2 cellular contexts compared by ENCODE assay signal in the genomic region with DNA sequence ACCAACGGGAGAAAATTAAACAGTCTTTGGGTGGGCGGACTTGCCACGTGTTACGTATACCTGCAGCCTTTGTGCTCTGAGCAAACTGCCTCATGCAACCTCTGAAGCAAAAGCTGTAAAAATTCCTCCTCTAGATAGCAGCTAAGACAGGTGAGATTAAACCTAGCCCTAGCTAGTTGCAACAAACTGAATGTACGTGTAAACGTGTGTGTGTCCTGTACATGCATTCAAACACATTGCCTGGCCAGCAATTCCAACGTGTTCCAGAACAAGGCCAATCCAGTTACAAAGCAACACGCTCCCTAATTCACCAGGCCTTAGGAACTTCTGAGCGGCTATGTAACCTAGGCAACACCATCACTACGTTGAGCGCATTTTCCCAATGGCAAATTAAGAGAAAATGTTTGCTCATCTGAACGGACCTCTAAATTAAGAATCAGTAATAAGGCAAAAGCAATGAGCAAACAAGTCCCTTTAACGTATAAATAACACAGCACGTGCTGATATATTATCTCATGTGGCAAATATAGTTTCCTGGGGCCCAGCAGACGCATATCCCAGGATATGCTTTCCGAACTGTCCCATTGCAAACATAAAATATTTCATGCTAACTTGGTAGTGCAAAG.
TF ChIP-seq lines count a peak whose summit lies in the region.

No MANE protein-coding gene starts in this region.

TF ChIP-seq in A549, 52 proteins besides CTCF, POLR2A, EP300 and RAD21:
- TF ChIP-seq MAZ (IDR thresholded peaks at IDR 0.05; ENCODE audit: borderline replicate concordance, low read depth, low read length) (no peak), NR3C1 (IDR thresholded peaks at IDR 0.05) (no peak), PHF8 (IDR thresholded peaks at IDR 0.05; ENCODE audit: borderline replicate concordance, low read depth) (no peak), ZNF302 (CRISPR knock-in tag; IDR thresholded peaks at IDR 0.05) (no peak), TFCP2L1 (CRISPR knock-in tag; IDR thresholded peaks at IDR 0.05) (no peak), ZFP36 (IDR thresholded peaks at IDR 0.05; ENCODE audit: borderline replicate concordance, partially characterized antibody) (no peak), BHLHE40 (IDR thresholded peaks at IDR 0.05; ENCODE audit: low read depth, low read length) (no peak), KDM1A (IDR thresholded peaks at IDR 0.05; ENCODE audit: low read depth) (no peak), HOXA7 (CRISPR knock-in tag; IDR thresholded peaks at IDR 0.05) (no peak), NFE2L2 (conservative IDR thresholded peaks at IDR 0.05; ENCODE audit: low read length) (no peak), JUN (IDR thresholded peaks at IDR 0.05) (no peak), HOXB13 (CRISPR knock-in tag; IDR thresholded peaks at IDR 0.05; ENCODE audit: low read depth) (no peak), NPAS2 (CRISPR knock-in tag; IDR thresholded peaks at IDR 0.05; ENCODE audit: borderline replicate concordance) (no peak), ZC3H11A (IDR thresholded peaks at IDR 0.05) (no peak), MAFK (IDR thresholded peaks at IDR 0.05; ENCODE audit: partially characterized antibody) (no peak)
- TF ChIP-seq, protein P1, sequence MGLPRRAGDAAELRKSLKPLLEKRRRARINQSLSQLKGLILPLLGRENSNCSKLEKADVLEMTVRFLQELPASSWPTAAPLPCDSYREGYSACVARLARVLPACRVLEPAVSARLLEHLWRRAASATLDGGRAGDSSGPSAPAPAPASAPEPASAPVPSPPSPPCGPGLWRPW (IDR thresholded peaks at IDR 0.05): no peak
- TF ChIP-seq, protein P2, sequence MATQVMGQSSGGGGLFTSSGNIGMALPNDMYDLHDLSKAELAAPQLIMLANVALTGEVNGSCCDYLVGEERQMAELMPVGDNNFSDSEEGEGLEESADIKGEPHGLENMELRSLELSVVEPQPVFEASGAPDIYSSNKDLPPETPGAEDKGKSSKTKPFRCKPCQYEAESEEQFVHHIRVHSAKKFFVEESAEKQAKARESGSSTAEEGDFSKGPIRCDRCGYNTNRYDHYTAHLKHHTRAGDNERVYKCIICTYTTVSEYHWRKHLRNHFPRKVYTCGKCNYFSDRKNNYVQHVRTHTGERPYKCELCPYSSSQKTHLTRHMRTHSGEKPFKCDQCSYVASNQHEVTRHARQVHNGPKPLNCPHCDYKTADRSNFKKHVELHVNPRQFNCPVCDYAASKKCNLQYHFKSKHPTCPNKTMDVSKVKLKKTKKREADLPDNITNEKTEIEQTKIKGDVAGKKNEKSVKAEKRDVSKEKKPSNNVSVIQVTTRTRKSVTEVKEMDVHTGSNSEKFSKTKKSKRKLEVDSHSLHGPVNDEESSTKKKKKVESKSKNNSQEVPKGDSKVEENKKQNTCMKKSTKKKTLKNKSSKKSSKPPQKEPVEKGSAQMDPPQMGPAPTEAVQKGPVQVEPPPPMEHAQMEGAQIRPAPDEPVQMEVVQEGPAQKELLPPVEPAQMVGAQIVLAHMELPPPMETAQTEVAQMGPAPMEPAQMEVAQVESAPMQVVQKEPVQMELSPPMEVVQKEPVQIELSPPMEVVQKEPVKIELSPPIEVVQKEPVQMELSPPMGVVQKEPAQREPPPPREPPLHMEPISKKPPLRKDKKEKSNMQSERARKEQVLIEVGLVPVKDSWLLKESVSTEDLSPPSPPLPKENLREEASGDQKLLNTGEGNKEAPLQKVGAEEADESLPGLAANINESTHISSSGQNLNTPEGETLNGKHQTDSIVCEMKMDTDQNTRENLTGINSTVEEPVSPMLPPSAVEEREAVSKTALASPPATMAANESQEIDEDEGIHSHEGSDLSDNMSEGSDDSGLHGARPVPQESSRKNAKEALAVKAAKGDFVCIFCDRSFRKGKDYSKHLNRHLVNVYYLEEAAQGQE (IDR thresholded peaks at IDR 0.05): no peak

TF ChIP-seq in GM12891, 5 proteins besides CTCF, POLR2A, EP300 and RAD21:
- TF ChIP-seq SPI1 (IDR thresholded peaks at IDR 0.05; ENCODE audit: low read depth, low read length) (no peak), TAF1 (IDR thresholded peaks at IDR 0.05; ENCODE audit: low read depth, low read length) (no peak), POU2F2 (IDR thresholded peaks at IDR 0.05; ENCODE audit: low read depth, low read length) (no peak), POLR2AphosphoS5 (IDR thresholded peaks at IDR 0.05; ENCODE audit: low read depth, low read length) (no peak), PAX5 (IDR thresholded peaks at IDR 0.05; ENCODE audit: insufficient read depth, low read length, severe bottlenecking) (no peak)
